ENCODE assay signal across 7 cellular contexts in the genomic region with DNA sequence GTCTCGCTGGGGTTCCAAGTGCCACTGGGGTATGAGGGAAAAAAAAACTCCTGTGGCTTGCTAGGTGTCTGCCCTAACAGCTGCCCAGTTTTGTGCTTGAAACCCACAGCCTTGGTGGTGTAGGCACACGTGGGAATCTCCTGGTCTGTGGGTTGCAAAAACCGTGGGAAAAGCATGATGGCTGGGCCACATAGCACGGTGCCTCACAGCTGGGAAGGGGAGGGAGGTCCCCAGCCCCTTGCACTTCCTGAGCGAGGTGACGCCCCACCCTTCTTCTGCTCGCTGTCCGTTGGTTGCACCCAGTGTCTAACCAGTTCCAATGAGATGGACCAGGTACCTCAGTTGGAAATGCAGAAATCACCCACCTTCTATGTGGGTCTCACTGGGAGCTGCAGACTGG.
"Had no signal": no experiment of that assay in that cellular context is flagged by ENCODE, and none has a peak within 500 bp of the region (broad histone marks: within the 10 kb centered on the region; RNA-seq: fewer than 3 reads in every experiment).

No MANE protein-coding gene starts in this region.

- H3K4me3 ChIP-seq: K562 had no signal

- H3K27ac Mint-ChIP-seq: IgD-negative memory B cell had no signal

- H3K4me1 Mint-ChIP-seq: IgD-negative memory B cell had no signal

- H3K4me3 Mint-ChIP-seq: IgD-negative memory B cell had no signal

- H3K27ac ChIP-seq: HL-60 had no signal

- ATAC-seq: HepG2, K562 had no signal

- DNase-seq: IMR-90, KBM-7, KG1 had no signal
